Comparison of ENCODE assay signal across 8 cellular contexts in the genomic region with DNA sequence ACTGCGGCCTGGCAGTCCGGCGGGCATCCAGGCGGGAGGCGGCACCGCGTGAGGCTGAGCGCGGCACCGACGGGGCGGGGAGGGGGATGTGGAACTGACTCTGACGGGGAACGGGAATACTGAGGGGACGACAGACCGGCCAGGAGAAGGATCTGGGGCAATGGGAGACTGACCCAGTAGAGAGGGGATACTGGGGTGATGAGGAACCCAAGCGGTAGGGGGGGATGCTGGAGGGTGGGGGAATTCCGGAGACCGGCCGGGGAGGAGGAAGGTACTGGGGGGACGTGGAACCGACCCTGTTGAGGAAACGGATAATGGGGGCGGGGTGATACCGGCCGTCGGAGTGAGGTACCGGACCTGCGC. TPM values are rescaled to one million over a fixed set of nuclear protein-coding genes. Genes with fewer than 3 reads are reported as not detected.
DNase-seq lines count a peak whose midpoint lies in the region; ATAC-seq, FAIRE-seq and TF ChIP-seq lines count a peak whose summit lies in the region.

No MANE protein-coding gene starts in this region.

- H3K9ac ChIP-seq in PC-3 (ENCODE audit: low read length) (peak overlapping the region; percentile 85), GM12878 (ENCODE audit: control insufficient read depth, insufficient read depth, low read length) (peak overlapping the region; percentile 63), kidney (ENCODE audit: low read length in 2 of 2) (peak overlapping the region; percentile 77 to 89)

- TF ChIP-seq EP300 in GM12878 (IDR thresholded peaks at IDR 0.05; ENCODE audit: borderline replicate concordance in 1 of 2, control insufficient read depth in 1 of 2, low read depth in 2 of 2, low read length in 2 of 2) = no peak

- CTCF ChIA-PET in PC-3 (lab: Charles Lee) = interaction anchor here (0.6 kb wide), 1 partner anchor 183 kb away, joined by 3 read pairs; no protein-coding TSS in a partner anchor
- CTCF ChIA-PET in GM12878 (lab: Yijun Ruan, JAX) = interaction anchor here (1.0 to 2.6 kb wide), 2 partner anchors 95 to 344 kb away, joined by 4 to 12 read pairs; a partner anchor contains a TSS

- peak; percentile 63 for DNase-seq in AG20443 (ENCODE audit: low spot score)
- DNase-seq in PC-3 = no peak
- DNase-seq in GM12878 (ENCODE audit: low read depth, low spot score) = no peak
- no peak for DNase-seq in kidney
- peak in 2 of 3 donors; percentile 9 to 16 for DNase-seq in stimulated activated CD4-positive, alpha-beta T cell treated with anti-CD3 and anti-CD28 coated beads, TNF-alpha, amount 100 ng/mL, for 48 hours (ENCODE audit: low read depth in 3 of 3)
- no peak for DNase-seq in DMS79 treated with DMSO at 0.1 percent for 48 hours (lab: John Stamatoyannopoulos, UW)

- no peak for FAIRE-seq in GM12878 (lab: Jason Lieb, UNC)
- FAIRE-seq in kidney (lab: Jason Lieb, UNC) = no peak

- ATAC-seq in GM21447 (IDR thresholded peaks at IDR 0.05; ENCODE audit: unreplicated experiment) (peak; percentile 4), PC-3 (peak; percentile 39), GM12878 (peak; percentile 46), GM21423 (IDR thresholded peaks at IDR 0.05; ENCODE audit: unreplicated experiment) (no peak)

- H3F3A ChIP-seq in PC-3 (ENCODE audit: low read length, unreplicated experiment) = no peaks in the 10 kb centered on the region

- TF ChIP-seq CTCF in PC-3 (conservative IDR thresholded peaks at IDR 0.05; ENCODE audit: low read depth, low read length) (no peak), GM12878 (IDR thresholded peaks at IDR 0.05 in 2 of 3, conservative IDR thresholded peaks at IDR 0.05 in 1 of 3; ENCODE audit: control insufficient read depth in 2 of 3, extremely low read depth in 1 of 3, insufficient read depth in 1 of 3, low read depth in 3 of 3, low read length in 3 of 3) (no peak), kidney (IDR thresholded peaks at IDR 0.05; ENCODE audit: borderline replicate concordance, extremely low read depth, insufficient read depth) (no peak)

- H4K20me1 ChIP-seq in PC-3 (ENCODE audit: low read length) = no peaks in the 10 kb centered on the region
- H4K20me1 ChIP-seq in GM12878 (ENCODE audit: control insufficient read depth, insufficient read depth) = peaks cover 4% of the 10 kb centered on the region; the same call in 1 of the 2 replicates

- H3K9me3 ChIP-seq in PC-3 (ENCODE audit: low read length) = no peaks in the 10 kb centered on the region
- no peaks in the 10 kb centered on the region; the same call in 2 of the 3 replicates for H3K9me3 ChIP-seq in GM12878 (replicated peaks; ENCODE audit: control insufficient read depth, insufficient read depth, low read length)
- H3K9me3 ChIP-seq in kidney (ENCODE audit: control insufficient read depth in 1 of 2, low read length in 2 of 2) = no peaks in the 10 kb centered on the region

- intact Hi-C loops in PC-3 (cut with micrococcal nuclease) = no loop called here
- intact Hi-C loops in GM12878 (cut with micrococcal nuclease; ENCODE audit: unreplicated experiment) = loop anchor here (5.0 kb wide), 1 partner anchor 38 kb away; no protein-coding TSS in a partner anchor
- intact Hi-C loops in kidney (cut with DNase I) = no loop called here

- TF ChIP-seq RAD21 in GM12878 (IDR thresholded peaks at IDR 0.05; ENCODE audit: insufficient read depth, low read depth, low read length) = no peak

- no peaks in the 10 kb centered on the region for H3K9me2 ChIP-seq in PC-3 (replicated peaks; ENCODE audit: low read length)

- H3K27ac ChIP-seq in PC-3 (ENCODE audit: low read length) (peak overlapping the region; percentile 57), GM12878 (ENCODE audit: control insufficient read depth, insufficient read depth) (peak overlapping the region; percentile 76), kidney (ENCODE audit: low read depth in 2 of 2, low read length in 2 of 2) (peak overlapping the region; percentile 76 to 82)

- H3K27me3 ChIP-seq in PC-3 (ENCODE audit: low read length) (no peaks in the 10 kb centered on the region), GM12878 (replicated peaks in 1 of 2; ENCODE audit: control insufficient read depth in 2 of 2, insufficient read depth in 2 of 2, low read length in 1 of 2) (no peaks in the 10 kb centered on the region)

- H3K36me3 ChIP-seq in PC-3 (ENCODE audit: low read depth, low read length) (no peaks in the 10 kb centered on the region), GM12878 (ENCODE audit: control insufficient read depth in 2 of 2, insufficient read depth in 2 of 2, low read length in 1 of 2) (peaks cover 0 to 14% of the 10 kb centered on the region in 2 experiments; a peak in 2 of 4 replicates), kidney (ENCODE audit: control insufficient read depth in 1 of 2, insufficient read depth in 2 of 2, low read length in 2 of 2) (no peaks in the 10 kb centered on the region)

- 2% methylated on average over 28 of the region's 29 CpGs for WGBS in GM12878 (ENCODE audit: insufficient coverage, insufficient replicate concordance, low lambda C conversion rate, missing lambda C conversion rate)

- in situ Hi-C loops in GM12878 (cut with MboI) = no loop called here

- TF ChIP-seq POLR2A in GM12878 (IDR thresholded peaks at IDR 0.05; ENCODE audit: low read depth, low read length) = no peak; the same call in 1 of the 2 replicates

- POLR2A ChIA-PET in PC-3 (lab: Charles Lee; ENCODE audit: unreplicated experiment) = interaction anchor here (0.6 to 1.0 kb wide), 2 partner anchors 344 to 507 kb away, joined by 3 to 4 read pairs; a partner anchor contains a TSS
- POLR2A ChIA-PET in GM12878 (lab: Charles Lee) = interaction anchor here (0.8 to 1.9 kb wide), 3 partner anchors 96 to 344 kb away, joined by 3 to 7 read pairs (median 5); a partner anchor contains a TSS

- H3K4me2 ChIP-seq in PC-3 (ENCODE audit: low read length) = peak overlapping the region; percentile 96
- H3K4me2 ChIP-seq in GM12878 (ENCODE audit: control insufficient read depth, insufficient read depth) = peak overlapping the region; percentile 89

- H2AFZ ChIP-seq in PC-3 (ENCODE audit: low read length) (peak overlapping the region; percentile 49), GM12878 (ENCODE audit: control insufficient read depth, low read depth, low read length) (peak overlapping the region; percentile 91)

- RAD21 ChIA-PET in GM12878 (lab: Charles Lee; ENCODE audit: unreplicated experiment) = interaction anchor here (0.9 to 1.8 kb wide), 6 partner anchors 94 to 552 kb away, joined by 3 to 9 read pairs (median 3); no protein-coding TSS in a partner anchor

- H3K4me3 ChIP-seq in PC-3 (ENCODE audit: low read length) (peak overlapping the region; percentile 95), GM12878 (peak overlapping the region; percentile 91), kidney (ENCODE audit: low read length in 2 of 2) (peak overlapping the region; percentile 89 to 99)

- SMC1A ChIA-PET in GM12878 (lab: Charles Lee; ENCODE audit: uncharacterized antibody, unreplicated experiment) = interaction anchor here (1.7 kb wide), 1 partner anchor 15 kb away, joined by 7 read pairs; no protein-coding TSS in a partner anchor

- BruUV-seq in PC-3 (replicated peaks; lab: Mats Ljungman, UMichigan) = no TSS peak
- BruUV-seq in GM12878 (replicated peaks; lab: Mats Ljungman, UMichigan) = no TSS peak

- H3K79me2 ChIP-seq in PC-3 (ENCODE audit: low read length) = peaks cover 62% of the 10 kb centered on the region
- H3K79me2 ChIP-seq in GM12878 (ENCODE audit: control insufficient read depth, insufficient read depth, low read length) = peaks cover 52% of the 10 kb centered on the region

- peaks cover 17% of the 10 kb centered on the region for H3K4me1 ChIP-seq in PC-3 (ENCODE audit: insufficient read depth, low read length)
- peaks cover 24% of the 10 kb centered on the region for H3K4me1 ChIP-seq in GM12878 (ENCODE audit: control insufficient read depth, insufficient read depth, low read length)
- peaks cover 5 to 11% of the 10 kb centered on the region in 2 donors for H3K4me1 ChIP-seq in kidney (ENCODE audit: control insufficient read depth in 1 of 2, insufficient read depth in 1 of 2, low read depth in 1 of 2, low read length in 2 of 2)

TF ChIP-seq in GM12878, 131 proteins besides CTCF, POLR2A, EP300 and RAD21:
- TF ChIP-seq ZNF217 (IDR thresholded peaks at IDR 0.05) (no peak), BMI1 (IDR thresholded peaks at IDR 0.05; ENCODE audit: borderline replicate concordance) (no peak), IKZF2 (IDR thresholded peaks at IDR 0.05) (0 out of 4 replicates have a peak, but pooled peaks of 1 of the 2 experiments have one; percentile 25), POLR2AphosphoS5 (IDR thresholded peaks at IDR 0.05; ENCODE audit: low read length) (peak; percentile 13; the same call in 1 of the 2 replicates), MEF2B (IDR thresholded peaks at IDR 0.05; ENCODE audit: partially characterized antibody, poor library complexity, severe bottlenecking) (peak; percentile 5)
TF ChIP-seq in GM12878: peak in this region for 3.

RNA-seq across cellular contexts. Expression of a gene that starts 0.4 kb away (rescaled TPM):
- total RNA-seq in PC-3 (2014; rRNA removed) (10.6 and 13.2 TPM in 2 replicates), GM12878 (2014; rRNA removed) (12.9 and 17.6 TPM in 2 replicates), GM12878 (2014; rRNA removed; fragmentation: Illumina TruSeq; extraction: Trizol) (11.4 and 11.5 TPM in 2 replicates), GM12878 (2021) (10.1 and 10.7 TPM in 2 replicates), kidney (7.3 TPM)
- total RNA-seq in GM12878 (2013; cell fraction: nucleolus; rRNA removed) = 24.4 and 27.7 TPM in 2 replicates
- polyA plus RNA-seq in GM12878 (2011; ENCODE audit: low read depth) = 5.1 TPM
- polyA plus RNA-seq in GM12878 (2011; rRNA removed) (21.8 and 22.1 TPM in 2 replicates), GM12878 (2014; fragmentation: Illumina TruSeq; extraction: Trizol) (10.6 and 12.8 TPM in 2 replicates), GM12878 (2014; fragmentation: Nextera tagmentation; extraction: Ambion mirVana) (1 to 10 TPM; 2.1 to 4.0 TPM), GM12878 (2014; rRNA removed) (9.2 and 10.6 TPM in 2 replicates), GM12878 (2016; fragmentation: Nextera tagmentation; extraction: Ambion mirVana) (10 to 100 TPM; 11.4 to 11.5 TPM), kidney (ENCODE audit: insufficient read depth, low read depth, low replicate concordance) (10.2 TPM)
- 30.0 and 31.3 TPM in 2 replicates for polyA plus RNA-seq in GM12878 (2011; cell fraction: cytosol; rRNA removed)
- polyA plus RNA-seq in GM12878 (2011; cell fraction: nucleus; rRNA removed) = 56.1 and 62.4 TPM in 2 replicates
- polyA plus RNA-seq in GM12878 (2012) = 5.5 and 6.6 TPM in 2 replicates
- polyA minus RNA-seq in GM12878 (2011; rRNA and poly(A)+ RNA removed) = 50.3 and 52.8 TPM in 2 replicates
- polyA minus RNA-seq in GM12878 (2011; cell fraction: cytosol; rRNA and poly(A)+ RNA removed) = 9.0 and 11.2 TPM in 2 replicates
- polyA minus RNA-seq in GM12878 (2011; cell fraction: nucleus; rRNA and poly(A)+ RNA removed) = 10.0 and 17.4 TPM in 2 replicates

Comparison
In these comparisons a context has a peak if more than half of its experiments do, and no peak if none do; other contexts are left out.
1. DNase-seq: peak in AG20443 (single experiment) and stimulated activated CD4-positive, alpha-beta T cell treated with anti-CD3 and anti-CD28 coated beads, TNF-alpha, amount 100 ng/mL, for 48 hours (2 of 3); none in PC-3 (single experiment), GM12878 (single experiment), kidney (single experiment) and DMS79 treated with DMSO at 0.1 percent for 48 hours (single experiment).
2. Peak in every context shown above with its lines, with median percentiles within 50 percentile points of each other: H3K27ac ChIP-seq, H3K4me3 ChIP-seq and H3K9ac ChIP-seq.